ENCODE assay signal across 18 cellular contexts in the genomic region with DNA sequence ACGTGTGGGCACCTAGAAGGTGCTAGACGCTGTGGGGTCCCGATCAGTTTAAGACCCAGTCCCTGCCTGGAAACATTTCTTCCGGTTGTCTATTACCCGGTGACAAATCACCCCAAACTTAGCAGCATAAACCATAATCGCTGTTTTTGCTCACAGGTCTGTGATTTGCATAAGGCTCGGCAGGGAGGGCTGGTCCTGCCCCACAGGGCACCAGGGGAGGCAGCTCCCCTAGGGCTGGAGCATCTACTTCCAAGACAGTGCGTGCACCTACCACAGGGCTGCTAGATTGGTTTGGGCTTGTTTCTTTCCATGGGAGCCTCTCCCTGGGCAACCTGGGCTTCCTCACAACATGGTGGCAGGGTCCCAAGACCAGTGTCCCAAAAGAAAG.
"Had no signal": no experiment of that assay in that cellular context is flagged by ENCODE, and none has a peak within 500 bp of the region (broad histone marks: within the 10 kb centered on the region; RNA-seq: fewer than 3 reads in every experiment).

No MANE protein-coding gene starts in this region.

- H3K27me3 Mint-ChIP-seq: activated CD8-positive, alpha-beta T cell treated with anti-CD3 and anti-CD28 coated beads for 36 hours had no signal

- DNase-seq: activated CD8-positive, alpha-beta memory T cell treated with anti-CD3 and anti-CD28 coated beads, Interleukin-2, amount 50 U/mL, for 4 hours; activated CD8-positive, alpha-beta T cell treated with anti-CD3 and anti-CD28 coated beads for 36 hours; activated naive CD4-positive, alpha-beta T cell; foreskin melanocyte; heart right ventricle; retina; stimulated activated CD4-positive, alpha-beta T cell treated with anti-CD3 and anti-CD28 coated beads, Interleukin-4, amount 100 ng/mL, for 1 hour; stimulated activated CD8-positive, alpha-beta memory T cell treated with anti-CD3 and anti-CD28 coated beads, Interleukin-4, amount 100 ng/mL, for 48 hours; stimulated activated naive CD8-positive, alpha-beta T cell treated with anti-CD3 and anti-CD28 coated beads, Interleukin-15, Interleukin-2, amounts not matched to agents 100 U/mL and 50 U/mL, for 24 hours; T-helper 17 cell; upper lobe of left lung had no signal

- H3K9ac ChIP-seq: parathyroid adenoma had no signal

- H3K36me3 ChIP-seq: ascending aorta, cardiac muscle cell, heart right ventricle, suprapubic skin, upper lobe of left lung had no signal

- H3K4me3 Mint-ChIP-seq: activated CD8-positive, alpha-beta T cell treated with anti-CD3 and anti-CD28 coated beads for 36 hours; T-helper 17 cell had no signal

- H3K27ac ChIP-seq: ascending aorta, cardiac muscle cell, heart right ventricle, parathyroid adenoma, suprapubic skin, upper lobe of left lung had no signal

- H3K27ac Mint-ChIP-seq: activated CD8-positive, alpha-beta T cell treated with anti-CD3 and anti-CD28 coated beads for 36 hours; T-helper 17 cell had no signal

- FAIRE-seq: colon, islet of Langerhans, TTC549 had no signal

- H2AFZ ChIP-seq: parathyroid adenoma had no signal

- H3K4me3 ChIP-seq: ascending aorta, cardiac muscle cell, heart right ventricle, suprapubic skin, upper lobe of left lung had no signal

- H3K27me3 ChIP-seq: cardiac muscle cell, suprapubic skin had no signal

- H3K9me3 ChIP-seq: ascending aorta, suprapubic skin, upper lobe of left lung had no signal

- ATAC-seq: activated CD8-positive, alpha-beta T cell treated with anti-CD3 and anti-CD28 coated beads for 36 hours; heart right ventricle; stimulated activated naive CD8-positive, alpha-beta T cell treated with anti-CD3 and anti-CD28 coated beads, Interleukin-15, Interleukin-2, amounts not matched to agents 100 U/mL and 50 U/mL, for 24 hours; T-helper 17 cell had no signal

- H3K9me3 Mint-ChIP-seq: activated CD8-positive, alpha-beta T cell treated with anti-CD3 and anti-CD28 coated beads for 36 hours had no signal
